In the genomic region with DNA sequence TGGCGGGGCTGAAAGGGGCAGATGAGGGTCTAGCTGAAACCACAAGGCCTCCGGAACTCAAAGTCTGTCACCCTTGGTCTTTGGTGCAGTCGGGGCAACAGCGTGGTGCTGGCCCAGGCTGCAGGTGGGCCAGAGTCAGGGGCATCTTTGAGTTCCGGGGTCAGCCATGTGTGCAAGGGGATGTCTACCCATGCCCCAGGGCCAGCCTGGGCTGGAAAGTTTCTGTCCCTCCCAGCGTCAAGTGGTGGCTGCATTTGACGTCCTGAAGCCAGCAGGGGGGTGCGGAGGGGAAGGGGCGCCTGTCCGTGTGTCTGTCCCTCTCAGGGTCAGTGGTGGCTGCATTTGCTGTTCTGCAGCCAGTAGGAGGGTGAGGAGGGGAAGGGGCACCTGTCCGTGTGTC, we compare ENCODE assay signal across 8 cellular contexts. TPM values are rescaled to one million over a fixed set of nuclear protein-coding genes. Genes with fewer than 3 reads are reported as not detected.
DNase-seq lines count a peak whose midpoint lies in the region; ATAC-seq, FAIRE-seq and TF ChIP-seq lines count a peak whose summit lies in the region.

No MANE protein-coding gene starts in this region.

- WGBS in thymus = 9% methylated on average over 11 of the region's 11 CpGs

- peak; percentile 59 for DNase-seq in activated effector memory CD4-positive, alpha-beta T cell treated with anti-CD3 and anti-CD28 coated beads, Interleukin-2, amount 50 U/mL, for 16 hours
- no peak for DNase-seq in activated effector memory CD4-positive, alpha-beta T cell treated with Interleukin-2 at 50 U/mL for 16 hours
- DNase-seq in kidney (no peak), NOMO-1 treated with DMSO at 0.1 percent for 48 hours (lab: John Stamatoyannopoulos, UW; ENCODE audit: unreplicated experiment) (no peak), RCC 7860 (ENCODE audit: low spot score) (no peak)

- peak overlapping the region; percentile 33 to 67 for H3K9ac ChIP-seq in kidney (ENCODE audit: low read length in 2 of 2)

- H3K4me1 ChIP-seq in kidney (ENCODE audit: control insufficient read depth in 1 of 2, insufficient read depth in 1 of 2, low read depth in 1 of 2, low read length in 2 of 2) = peaks cover 8 to 10% of the 10 kb centered on the region in 2 donors
- peaks cover 13% of the 10 kb centered on the region for H3K4me1 ChIP-seq in thymus (ENCODE audit: control insufficient read depth, insufficient read depth, low read length)

- H3K27me3 Mint-ChIP-seq in activated naive CD8-positive, alpha-beta T cell = no peaks in the 10 kb centered on the region

- intact Hi-C loops in kidney (cut with DNase I) = no loop called here

- peaks cover 5% of the 10 kb centered on the region for H3K36me3 Mint-ChIP-seq in activated naive CD8-positive, alpha-beta T cell

- H3K27me3 ChIP-seq in thymus (ENCODE audit: control insufficient read depth, insufficient read depth) = peaks cover 4% of the 10 kb centered on the region

- H3K9me3 ChIP-seq in kidney (ENCODE audit: control insufficient read depth in 1 of 2, low read length in 2 of 2) = no peaks in the 10 kb centered on the region
- no peaks in the 10 kb centered on the region for H3K9me3 ChIP-seq in thymus (ENCODE audit: control insufficient read depth)

- H3K9me3 Mint-ChIP-seq in activated naive CD8-positive, alpha-beta T cell (ENCODE audit: low read depth) = no peaks in the 10 kb centered on the region

- H3K4me1 Mint-ChIP-seq in activated naive CD8-positive, alpha-beta T cell (ENCODE audit: low read depth) = peaks cover 29% of the 10 kb centered on the region

- no peak overlapping the region for H3K27ac ChIP-seq in kidney (ENCODE audit: low read depth in 2 of 2, low read length in 2 of 2)
- H3K27ac ChIP-seq in thymus (ENCODE audit: low read depth) = no peak overlapping the region

- FAIRE-seq in kidney (lab: Jason Lieb, UNC) = no peak
- FAIRE-seq in RCC 7860 (lab: Jason Lieb, UNC) = no peak

- H3K36me3 ChIP-seq in kidney (ENCODE audit: control insufficient read depth in 1 of 2, insufficient read depth in 2 of 2, low read length in 2 of 2) (peaks cover 0 to under 1% of the 10 kb centered on the region in 2 donors), thymus (ENCODE audit: control insufficient read depth, insufficient read depth) (peaks cover 8% of the 10 kb centered on the region)

- H3K4me3 Mint-ChIP-seq in activated naive CD8-positive, alpha-beta T cell = peak overlapping the region; percentile 90

- H3K4me3 ChIP-seq in kidney (ENCODE audit: low read length in 2 of 2) (peak overlapping the region; percentile 73 to 77), thymus (ENCODE audit: low read length) (peak overlapping the region; percentile 86)

- H3K27ac Mint-ChIP-seq in activated naive CD8-positive, alpha-beta T cell = peak overlapping the region; percentile 90

- no peak for ATAC-seq in GM19455 (IDR thresholded peaks at IDR 0.05; ENCODE audit: unreplicated experiment)

- TF ChIP-seq CTCF in kidney (IDR thresholded peaks at IDR 0.05; ENCODE audit: borderline replicate concordance, extremely low read depth, insufficient read depth) = no peak

RNA-seq across cellular contexts. Expression of a gene that starts 0.7 kb away (rescaled TPM):
- 23.7 TPM for total RNA-seq in kidney
- polyA plus RNA-seq in kidney (ENCODE audit: insufficient read depth, low read depth, low replicate concordance) = 18.7 TPM
- 40.8 TPM for polyA plus RNA-seq in thymus

RNA-seq across cellular contexts. Expression of a gene that starts 4.1 kb away (rescaled TPM):
- total RNA-seq in kidney = 27.8 TPM
- 6.1 TPM for polyA plus RNA-seq in kidney (ENCODE audit: insufficient read depth, low read depth, low replicate concordance)
- polyA plus RNA-seq in thymus = 3.8 TPM

RNA-seq across cellular contexts. Expression of a gene that starts 35.1 kb away (rescaled TPM):
- total RNA-seq in kidney = 18.4 TPM
- 5.0 TPM for polyA plus RNA-seq in kidney (ENCODE audit: insufficient read depth, low read depth, low replicate concordance)
- 13.6 TPM for polyA plus RNA-seq in thymus
